Comparison of ENCODE assay signal across 8 cellular contexts in the genomic region with DNA sequence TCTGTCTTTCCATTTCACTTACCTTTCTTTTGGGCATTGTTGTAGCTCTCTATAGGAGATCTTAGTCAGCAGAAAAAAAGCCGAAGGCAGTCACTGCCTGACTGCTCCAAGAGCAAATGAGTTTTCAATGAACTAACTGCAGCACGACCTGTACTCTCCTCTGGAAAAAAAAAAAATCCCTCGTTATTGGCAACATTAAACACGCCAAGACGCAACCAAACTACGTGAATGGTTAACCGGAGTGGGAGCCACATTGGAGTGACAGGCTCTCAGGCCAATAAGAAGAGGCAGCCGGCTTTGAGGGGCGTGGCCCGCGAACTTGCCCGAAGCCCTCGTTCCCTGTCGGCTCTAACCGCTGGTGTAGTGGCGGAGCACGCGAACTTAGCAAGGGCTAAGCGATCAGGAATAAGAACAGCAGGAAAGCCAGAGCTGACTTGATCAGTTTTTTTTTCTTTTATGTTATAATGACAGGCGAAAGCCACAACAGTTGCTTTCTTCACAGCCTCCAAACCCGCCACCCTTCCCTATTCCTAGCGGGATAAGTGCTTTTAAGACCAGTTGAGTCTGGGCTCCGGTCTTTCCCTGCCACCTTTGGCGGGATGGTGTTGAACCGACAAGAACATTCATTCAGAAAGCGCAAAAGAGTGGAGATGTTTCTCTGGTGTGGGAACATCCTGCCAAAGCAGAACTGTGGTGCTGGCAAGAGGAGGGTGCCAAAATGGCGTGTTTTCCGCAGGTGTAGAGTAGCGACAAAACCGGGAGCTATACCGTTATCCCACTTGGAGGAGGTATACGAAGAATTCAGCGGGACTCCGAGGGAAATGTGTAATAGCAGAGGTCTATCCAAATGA.
DNase-seq lines count a peak whose midpoint lies in the region; ATAC-seq and TF ChIP-seq lines count a peak whose summit lies in the region.

No MANE protein-coding gene starts in this region.

- H3K27ac ChIP-seq in adrenal gland, result peak overlapping the region in 3 of 5 donors; percentile 57 to 68 (median 59)

- peaks cover 22% of the 10 kb centered on the region for H3K27me3 Mint-ChIP-seq in type B pancreatic cell

- peak; percentile 34 to 83 for TF ChIP-seq POLR2A in adrenal gland (IDR thresholded peaks at IDR 0.05)

- peak overlapping the region; percentile 85 for H3K27ac Mint-ChIP-seq in type B pancreatic cell

- H3K36me3 ChIP-seq in H7 (replicated peaks; ENCODE audit: control insufficient read depth, insufficient read depth, low read length) (no peaks in the 10 kb centered on the region), Loucy (ENCODE audit: insufficient read depth, low read length) (no peaks in the 10 kb centered on the region), adrenal gland (replicated peaks in 1 of 2) (no peaks in the 10 kb centered on the region)

- intact Hi-C loops in adrenal gland (cut with DNase I), result no loop called here
- intact Hi-C loops in left cardiac atrium (cut with DNase I), result no loop called here

- H3K4me3 ChIP-seq in H7 (ENCODE audit: insufficient read depth, low read depth, low read length), result peak overlapping the region; percentile 32
- H3K4me3 ChIP-seq in Loucy (ENCODE audit: low read length, poor library complexity, severe bottlenecking), result peak overlapping the region; percentile 95
- H3K4me3 ChIP-seq in adrenal gland, result peak overlapping the region; percentile 18 to 56 (median 35)

- DNase-seq in GDM1 (lab: John Stamatoyannopoulos, UW), result peak; percentile 86
- peak; percentile 65 for DNase-seq in H7
- DNase-seq in SW480 (ENCODE audit: low spot score), result peak; percentile 91
- peak; percentile 91 to 98 (median 93) for DNase-seq in adrenal gland
- peak; percentile 88 for DNase-seq in left cardiac atrium
- peak; percentile 89 for DNase-seq in pons (ENCODE audit: low spot score)
- peak; percentile 89 for DNase-seq in type B pancreatic cell (ENCODE audit: extremely low spot score, unreplicated experiment)

- peak overlapping the region; percentile 97 for H3K4me3 Mint-ChIP-seq in type B pancreatic cell

- peaks cover 11% of the 10 kb centered on the region for H3K79me2 ChIP-seq in Loucy (ENCODE audit: insufficient read depth, low read length)

- no peaks in the 10 kb centered on the region for H3K4me1 Mint-ChIP-seq in type B pancreatic cell (ENCODE audit: unreplicated experiment)

- H3K4me2 ChIP-seq in Loucy (ENCODE audit: low read depth, low read length, poor library complexity, severe bottlenecking), result peak overlapping the region; percentile 88

- peak; percentile 98 to 100 for ATAC-seq in left cardiac atrium

- H3K9me3 Mint-ChIP-seq in type B pancreatic cell, result no peaks in the 10 kb centered on the region

- TF ChIP-seq CTCF in Loucy (conservative IDR thresholded peaks at IDR 0.05; ENCODE audit: low read length) (no peak), adrenal gland (IDR thresholded peaks at IDR 0.05) (no peak), type B pancreatic cell (conservative IDR thresholded peaks at IDR 0.05) (no peak)

- H3K27me3 ChIP-seq in H7 (ENCODE audit: control insufficient read depth, insufficient read depth, low read length) (peaks cover 6% of the 10 kb centered on the region; the same call in 1 of the 2 replicates), Loucy (ENCODE audit: insufficient read depth, low read length, poor library complexity, severe bottlenecking) (no peaks in the 10 kb centered on the region), adrenal gland (peaks cover 11% of the 10 kb centered on the region)

- H3K9me3 ChIP-seq in Loucy (ENCODE audit: insufficient read depth, low read depth, low read length) (no peaks in the 10 kb centered on the region), adrenal gland (replicated peaks in 1 of 3) (no peaks in the 10 kb centered on the region)

- H3K9ac ChIP-seq in Loucy (ENCODE audit: low read depth, low read length, poor library complexity, severe bottlenecking), result peak overlapping the region; percentile 81

- peaks cover 16% of the 10 kb centered on the region for H3K4me1 ChIP-seq in Loucy (ENCODE audit: insufficient read depth, low read length, poor library complexity, severe bottlenecking)
- H3K4me1 ChIP-seq in adrenal gland (replicated peaks in 1 of 2), result peaks cover 0 to 8% of the 10 kb centered on the region in 2 donors

- H3F3A ChIP-seq in Loucy (ENCODE audit: low read depth), result no peaks in the 10 kb centered on the region

- no peaks in the 10 kb centered on the region for H4K20me1 ChIP-seq in Loucy (ENCODE audit: insufficient read depth, low read length, poor library complexity, severe bottlenecking)

- H3K9me2 ChIP-seq in Loucy (replicated peaks; ENCODE audit: low read depth, low read length), result no peaks in the 10 kb centered on the region

- H3K36me3 Mint-ChIP-seq in type B pancreatic cell, result no peaks in the 10 kb centered on the region

- H2AFZ ChIP-seq in Loucy (ENCODE audit: low read length), result peak overlapping the region; percentile 99

- 0 to 41% (median 12%) methylated on average over 15 to 34 of the region's 34 CpGs for WGBS in adrenal gland, 4 donors

Comparison
In these comparisons a context has a peak if more than half of its experiments do, and no peak if none do; other contexts are left out.
1. Peak in every context shown above with its lines: DNase-seq, ATAC-seq, H3K4me3 ChIP-seq and H3K27ac ChIP-seq.
2. H3K4me3 ChIP-seq: peak in every context shown above with its lines; median percentile 95 in Loucy; 35 in adrenal gland; 32 in H7.